ENCODE assay signal across 8 cellular contexts in genomic region chr12:118979763-118980406, GRCh38. TPM values are rescaled to one million over a fixed set of nuclear protein-coding genes. Genes with fewer than 3 reads are reported as not detected.
DNase-seq lines count a peak whose midpoint lies in the region; TF ChIP-seq lines count a peak whose summit lies in the region.

No MANE protein-coding gene starts in this region.

- H3K4me2 ChIP-seq in mesendoderm (ENCODE audit: low read length) = peak overlapping the region; percentile 5

- no peak overlapping the region for H3K9ac ChIP-seq in mesendoderm (ENCODE audit: low read length)

- no peak for TF ChIP-seq POLR2A in Peyer's patch (IDR thresholded peaks at IDR 0.05)

- H3K79me1 ChIP-seq in mesendoderm (ENCODE audit: low read length) = no peaks in the 10 kb centered on the region

- no peaks in the 10 kb centered on the region for H3K79me2 ChIP-seq in mesendoderm (ENCODE audit: control insufficient read depth, insufficient read depth, low read length)

- no peak overlapping the region for H3K23ac ChIP-seq in mesendoderm (ENCODE audit: low read length)

- no peak overlapping the region for H4K8ac ChIP-seq in mesendoderm (ENCODE audit: low read depth, low read length)

- H3K18ac ChIP-seq in mesendoderm (ENCODE audit: low read length) = no peak overlapping the region

- H3K27me3 ChIP-seq in Peyer's patch (peaks cover 0 to 18% of the 10 kb centered on the region in 2 donors), mesendoderm (ENCODE audit: insufficient read depth, low read length, poor library complexity) (peaks cover 18% of the 10 kb centered on the region)

- H2BK15ac ChIP-seq in mesendoderm (replicated peaks; ENCODE audit: low read depth) = no peak overlapping the region

- no peak overlapping the region for H3K27ac ChIP-seq in Peyer's patch
- no peak overlapping the region for H3K27ac ChIP-seq in mesendoderm (ENCODE audit: low read depth, low read length)

- WGBS in mesendoderm (ENCODE audit: extremely low coverage, insufficient coverage, low lambda C conversion rate) = no CpG with 5 or more reads among the region's 17 CpGs

- H3K56ac ChIP-seq in mesendoderm (ENCODE audit: low read length) = no peak overlapping the region

- no peak overlapping the region for H3K4ac ChIP-seq in mesendoderm (ENCODE audit: low read depth, low read length)

- no peaks in the 10 kb centered on the region for H3K9me3 ChIP-seq in Peyer's patch

- TF ChIP-seq CTCF in LNCAP (IDR thresholded peaks at IDR 0.05) (peak; percentile 83), Peyer's patch (IDR thresholded peaks at IDR 0.05) (peak in 4 of 6 experiments; percentile 31 to 48 (median 45)), epithelial cell of esophagus (IDR thresholded peaks at IDR 0.05; ENCODE audit: insufficient read depth, low read depth, low read length, missing control alignments) (peak; percentile 60)

- H3K36me3 ChIP-seq in Peyer's patch (no peaks in the 10 kb centered on the region), mesendoderm (ENCODE audit: control insufficient read depth, insufficient read depth, low read length) (no peaks in the 10 kb centered on the region)

- peak; percentile 30 for DNase-seq in stimulated activated CD4-positive, alpha-beta T cell treated with anti-CD3 and anti-CD28 coated beads, Interleukin-15, amount 100 ng/mL, for 24 hours
- no peak for DNase-seq in stimulated activated CD4-positive, alpha-beta T cell treated with anti-CD3 and anti-CD28 coated beads, Interleukin-12 subunit alpha, Interleukin-12 subunit beta, amount 100 ng/mL, for 4 hours
- peak in 1 of 3 donors; percentile 46 for DNase-seq in Peyer's patch
- peak; percentile 48 for DNase-seq in epithelial cell of esophagus (ENCODE audit: low read depth)
- peak; percentile 93 for DNase-seq in mesendoderm
- DNase-seq in activated CD4-positive, CD25-positive, alpha-beta regulatory T cell treated with anti-CD3 and anti-CD28 coated beads, Interleukin-2, amount 50 U/mL, for 72 hours = no peak
- DNase-seq in HCEC 1CT = no peak

- no peak overlapping the region for H2BK5ac ChIP-seq in mesendoderm (ENCODE audit: low read length)

- no peak overlapping the region for H2AK5ac ChIP-seq in mesendoderm (ENCODE audit: low read length)

- H3K4me3 ChIP-seq in Peyer's patch = no peak overlapping the region
- H3K4me3 ChIP-seq in epithelial cell of esophagus (ENCODE audit: low read length) = no peak overlapping the region
- H3K4me3 ChIP-seq in mesendoderm (ENCODE audit: low read length) = no peak overlapping the region

- no peaks in the 10 kb centered on the region for H3K4me1 ChIP-seq in Peyer's patch
- H3K4me1 ChIP-seq in mesendoderm (ENCODE audit: control insufficient read depth, low read depth, low read length) = no peaks in the 10 kb centered on the region

- H2BK120ac ChIP-seq in mesendoderm (ENCODE audit: low read depth, low read length) = no peak overlapping the region

- H4K5ac ChIP-seq in mesendoderm (ENCODE audit: low read length) = no peak overlapping the region

RNA-seq across cellular contexts. Expression of gene SRRM4, which starts 1.5 kb away (rescaled TPM):
- total RNA-seq in Peyer's patch = not detected
- 0.37 TPM for polyA plus RNA-seq in mesendoderm (2013, experiment 1 of 2)
- polyA plus RNA-seq in mesendoderm (2013, experiment 2 of 2) = 0.41 TPM

Comparison
In these comparisons a context has a peak if more than half of its experiments do, and no peak if none do; other contexts are left out.
1. DNase-seq: peak in stimulated activated CD4-positive, alpha-beta T cell treated with anti-CD3 and anti-CD28 coated beads, Interleukin-15, amount 100 ng/mL, for 24 hours (single experiment), epithelial cell of esophagus (single experiment) and mesendoderm (single experiment); none in stimulated activated CD4-positive, alpha-beta T cell treated with anti-CD3 and anti-CD28 coated beads, Interleukin-12 subunit alpha, Interleukin-12 subunit beta, amount 100 ng/mL, for 4 hours (single experiment), activated CD4-positive, CD25-positive, alpha-beta regulatory T cell treated with anti-CD3 and anti-CD28 coated beads, Interleukin-2, amount 50 U/mL, for 72 hours (single experiment) and HCEC 1CT (single experiment).
2. Peak in every context shown above with its lines, with median percentiles within 50 percentile points of each other: CTCF ChIP-seq.